ENCODE assay signal across 10 cellular contexts in genomic region chr1:77832889-77833288, GRCh38. TPM values are rescaled to one million over a fixed set of nuclear protein-coding genes. Genes with fewer than 3 reads are reported as not detected.
A peak's percentile ranks its signal among the peaks of the same experiment; 100 is the strongest.
DNase-seq lines count a peak whose midpoint lies in the region; ATAC-seq and TF ChIP-seq lines count a peak whose summit lies in the region.
"Had no signal": no experiment of that assay in that cellular context is flagged by ENCODE, and none has a peak within 500 bp of the region (broad histone marks: within the 10 kb centered on the region; RNA-seq: fewer than 3 reads in every experiment).

No MANE protein-coding gene starts in this region.

- H3K9me3 Mint-ChIP-seq in mesothelial cell of epicardium = no peaks in the 10 kb centered on the region
- H3K9me3 Mint-ChIP-seq: activated T-cell treated with anti-CD3 and anti-CD28 coated beads, Interleukin-2, amount 50 U/mL, for 4 hours had no signal

- H3K36me3 Mint-ChIP-seq in mesothelial cell of epicardium = no peaks in the 10 kb centered on the region

- no peak for ATAC-seq in GM19397 (IDR thresholded peaks at IDR 0.05; ENCODE audit: unreplicated experiment)
- no peak for ATAC-seq in GM21367 (IDR thresholded peaks at IDR 0.05; ENCODE audit: unreplicated experiment)
- ATAC-seq: activated T-cell treated with anti-CD3 and anti-CD28 coated beads, Interleukin-2, amount 50 U/mL, for 4 hours had no signal

- TF ChIP-seq CTCF in 22Rv1 (IDR thresholded peaks at IDR 0.05) = no peak
- TF ChIP-seq CTCF in mesothelial cell of epicardium (IDR thresholded peaks at IDR 0.05; ENCODE audit: unreplicated experiment) = no peak

- no peaks in the 10 kb centered on the region for H3K27me3 Mint-ChIP-seq in mesothelial cell of epicardium (ENCODE audit: low read depth)

- H3K27ac ChIP-seq in 22Rv1 = peak overlapping the region; percentile 38
- H3K27ac ChIP-seq: BLaER1 had no signal

- DNase-seq in NCI-H1105 (lab: John Stamatoyannopoulos, UW) (peak; percentile 3), dedifferentiated amniotic fluid mesenchymal stem cell (ENCODE audit: extremely low spot score) (peak; percentile 91), mesothelial cell of epicardium (ENCODE audit: low spot score in 2 of 2, unreplicated experiment in 2 of 2) (no peak), D341Med (ENCODE audit: low spot score) (no peak), ecto neural progenitor cell (ENCODE audit: low spot score) (no peak)
- DNase-seq: activated T-cell treated with anti-CD3 and anti-CD28 coated beads, Interleukin-2, amount 50 U/mL, for 4 hours had no signal

- no peak overlapping the region for H3K4me3 Mint-ChIP-seq in mesothelial cell of epicardium
- H3K4me3 Mint-ChIP-seq: activated T-cell treated with anti-CD3 and anti-CD28 coated beads, Interleukin-2, amount 50 U/mL, for 4 hours had no signal

- peak overlapping the region; percentile 74 for H3K27ac Mint-ChIP-seq in mesothelial cell of epicardium

- peaks cover 36% of the 10 kb centered on the region for H3K4me1 Mint-ChIP-seq in mesothelial cell of epicardium

RNA-seq across cellular contexts. Expression of gene MIGA1, which starts 53.4 kb away (rescaled TPM):
- 18.9 to 19.8 TPM (median 19.2 TPM) in 3 replicates for total RNA-seq in mesothelial cell of epicardium

RNA-seq across cellular contexts. Expression of gene NEXN, which starts 55.5 kb away (rescaled TPM):
- 6.9 to 8.2 TPM (median 7.0 TPM) in 3 replicates for total RNA-seq in mesothelial cell of epicardium

Comparison
In these comparisons a context has a peak if more than half of its experiments do, and no peak if none do; other contexts are left out.
1. DNase-seq: peak in NCI-H1105 (single experiment) and dedifferentiated amniotic fluid mesenchymal stem cell (single experiment); none in mesothelial cell of epicardium (0 of 2), D341Med (single experiment) and ecto neural progenitor cell (single experiment).